Comparison of ENCODE assay signal across 7 cellular contexts in the genomic region with DNA sequence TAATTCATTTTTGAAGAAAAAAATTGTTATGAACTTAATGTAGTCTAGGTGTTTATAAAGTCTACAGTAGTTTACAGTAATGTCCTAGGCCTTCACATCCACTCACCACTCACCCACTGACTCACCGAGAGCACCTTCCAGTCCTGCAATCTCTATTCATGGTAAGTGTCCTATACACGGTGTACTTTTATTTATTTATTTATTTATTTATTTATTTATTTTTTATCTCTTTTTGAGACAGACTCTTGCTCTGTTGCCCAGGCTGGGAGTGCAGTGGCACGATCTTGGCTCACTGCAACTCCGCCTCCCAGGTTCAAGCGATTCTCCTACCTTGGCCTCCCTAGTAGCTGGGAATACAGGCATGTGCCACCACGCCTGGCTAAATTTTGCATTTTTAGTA.
"Had no signal": no experiment of that assay in that cellular context is flagged by ENCODE, and none has a peak within 500 bp of the region (broad histone marks: within the 10 kb centered on the region; RNA-seq: fewer than 3 reads in every experiment).

No MANE protein-coding gene starts in this region.

- DNase-seq: GDM1, GF-D8 had no signal

- H3K4me3 ChIP-seq: GM12878 had no signal

- FAIRE-seq: G401.6, GM12878, GM12891, GM18507, GM19239 had no signal
